9 cellular contexts compared by ENCODE assay signal in genomic region chr5:10351199-10351881, GRCh38. TPM values are rescaled to one million over a fixed set of nuclear protein-coding genes. Genes with fewer than 3 reads are reported as not detected.
A peak's percentile ranks its signal among the peaks of the same experiment; 100 is the strongest.
DNase-seq lines count a peak whose midpoint lies in the region; ATAC-seq and TF ChIP-seq lines count a peak whose summit lies in the region.
"Had no signal": no experiment of that assay in that cellular context is flagged by ENCODE, and none has a peak within 500 bp of the region (broad histone marks: within the 10 kb centered on the region; RNA-seq: fewer than 3 reads in every experiment).

No MANE protein-coding gene starts in this region.

- no peaks in the 10 kb centered on the region for H3K9me3 Mint-ChIP-seq in activated T-helper 2 cell treated with anti-CD3 and anti-CD28 coated beads, Interferon-gamma antibody, Interleukin-2, Interleukin-4, amounts not matched to agents 10 μg/mL and 5 μg/mL and 100 μg/mL, durations not matched to agents 14 hours and 24 hours and 36 hours

- H3K4me1 Mint-ChIP-seq in activated T-helper 2 cell treated with anti-CD3 and anti-CD28 coated beads, Interferon-gamma antibody, Interleukin-2, Interleukin-4, amounts not matched to agents 10 μg/mL and 5 μg/mL and 100 μg/mL, durations not matched to agents 14 hours and 24 hours and 36 hours (ENCODE audit: low read depth), result peaks cover 24% of the 10 kb centered on the region

- no peaks in the 10 kb centered on the region for H3K27me3 Mint-ChIP-seq in activated T-helper 2 cell treated with anti-CD3 and anti-CD28 coated beads, Interferon-gamma antibody, Interleukin-2, Interleukin-4, amounts not matched to agents 10 μg/mL and 5 μg/mL and 100 μg/mL, durations not matched to agents 14 hours and 24 hours and 36 hours (ENCODE audit: low read depth)

- POLR2A ChIA-PET in HEK293 (lab: Yijun Ruan, JAX), result interaction anchor here (2.6 kb wide), 1 partner anchor 101 kb away, joined by 25 read pairs; the partner anchor contains the start of genes ATPSCKMT and CCT5

- ATAC-seq in right cardiac atrium (peak; percentile 38), GM19463 (IDR thresholded peaks at IDR 0.05; ENCODE audit: unreplicated experiment) (no peak)

- H3K27ac Mint-ChIP-seq in activated T-helper 2 cell treated with anti-CD3 and anti-CD28 coated beads, Interferon-gamma antibody, Interleukin-2, Interleukin-4, amounts not matched to agents 10 μg/mL and 5 μg/mL and 100 μg/mL, durations not matched to agents 14 hours and 24 hours and 36 hours, result no peak overlapping the region

- no peak overlapping the region for H3K27ac ChIP-seq in HEK293 (ENCODE audit: extremely low read depth, low read depth, low read length)
- peak overlapping the region; percentile 34 for H3K27ac ChIP-seq in right cardiac atrium (ENCODE audit: low read length)

- DNase-seq in Ammon's horn (ENCODE audit: low spot score), result peak; percentile 36
- no peak for DNase-seq in activated T-helper 2 cell treated with anti-CD3 and anti-CD28 coated beads, Interferon-gamma antibody, Interleukin-2, Interleukin-4, amounts not matched to agents 10 μg/mL and 5 μg/mL and 100 μg/mL, durations not matched to agents 14 hours and 24 hours and 36 hours (ENCODE audit: low spot score)
- no peak for DNase-seq in right cardiac atrium
- no peak for DNase-seq in nucleus accumbens (lab: John Stamatoyannopoulos, UW)
- DNase-seq in NK-92 treated with Interleukin-12 subunit alpha and Interleukin-12 subunit beta, amount 100 ng/mL, for 24 hours (lab: John Stamatoyannopoulos, UW), result no peak
- no peak for DNase-seq in activated CD4-positive, alpha-beta T cell treated with anti-CD3 and anti-CD28 coated beads for 48 hours
- DNase-seq: NCI-H1930 had no signal

- CTCF ChIA-PET in HEK293 (lab: Yijun Ruan, JAX), result interaction anchor here (0.7 kb wide), 1 partner anchor 23 kb away, joined by 3 read pairs; no protein-coding TSS in a partner anchor

- no peaks in the 10 kb centered on the region for H3K27me3 ChIP-seq in right cardiac atrium (ENCODE audit: control insufficient read depth, insufficient read depth)

- peaks cover 12% of the 10 kb centered on the region for H3K36me3 Mint-ChIP-seq in activated T-helper 2 cell treated with anti-CD3 and anti-CD28 coated beads, Interferon-gamma antibody, Interleukin-2, Interleukin-4, amounts not matched to agents 10 μg/mL and 5 μg/mL and 100 μg/mL, durations not matched to agents 14 hours and 24 hours and 36 hours (ENCODE audit: low read depth)

- H3K4me3 Mint-ChIP-seq in activated T-helper 2 cell treated with anti-CD3 and anti-CD28 coated beads, Interferon-gamma antibody, Interleukin-2, Interleukin-4, amounts not matched to agents 10 μg/mL and 5 μg/mL and 100 μg/mL, durations not matched to agents 14 hours and 24 hours and 36 hours (ENCODE audit: low read depth), result peak overlapping the region; percentile 90

- intact Hi-C loops in activated T-helper 2 cell treated with anti-CD3 and anti-CD28 coated beads, Interferon-gamma antibody, Interleukin-2, Interleukin-4, amounts not matched to agents 10 μg/mL and 5 μg/mL and 100 μg/mL, durations not matched to agents 14 hours and 24 hours and 36 hours (cut with micrococcal nuclease), result loop anchor here (5.0 kb wide), 2 partner anchors 91 to 211 kb away; partner anchors contain the start of genes ANKRD33B and ROPN1L
- intact Hi-C loops in right cardiac atrium (cut with DNase I), result no loop called here

- TF ChIP-seq CTCF in HEK293 (tag by site-specific recombination; IDR thresholded peaks at IDR 0.05), result no peak

- H3K4me1 ChIP-seq in HEK293 (ENCODE audit: control insufficient read depth, insufficient read depth, low read length) (peaks cover 3% of the 10 kb centered on the region; the same call in 1 of the 2 replicates), right cardiac atrium (ENCODE audit: control insufficient read depth, insufficient read depth, low read length) (peaks cover 6% of the 10 kb centered on the region)

- no peaks in the 10 kb centered on the region for H3K36me3 ChIP-seq in HEK293 (ENCODE audit: control insufficient read depth in 2 of 2, insufficient read depth in 1 of 2, low read length in 2 of 2)

- no peak overlapping the region for H3K4me3 ChIP-seq in HEK293 (ENCODE audit: low read depth, low read length)
- no peak overlapping the region for H3K4me3 ChIP-seq in right cardiac atrium (ENCODE audit: low read length)

- 60% methylated on average over 5 of the region's 5 CpGs for WGBS in right cardiac atrium

- H3K9me3 ChIP-seq in HEK293 (ENCODE audit: control insufficient read depth, insufficient read depth, low read depth, low read length) (no peaks in the 10 kb centered on the region), right cardiac atrium (ENCODE audit: control insufficient read depth, low read length) (no peaks in the 10 kb centered on the region)

TF ChIP-seq in HEK293, 187 proteins besides CTCF, POLR2A, EP300 and RAD21:
- TF ChIP-seq ZIC2 (tag by site-specific recombination; IDR thresholded peaks at IDR 0.05) (peak; percentile 45), ZNF26 (tag by site-specific recombination; IDR thresholded peaks at IDR 0.05) (no peak)

RNA-seq across cellular contexts. Expression of gene MARCHF6, which starts 2.2 kb away (rescaled TPM):
- 111 and 116 TPM in 2 replicates for total RNA-seq in activated T-helper 2 cell treated with anti-CD3 and anti-CD28 coated beads, Interferon-gamma antibody, Interleukin-2, Interleukin-4, amounts not matched to agents 10 μg/mL and 5 μg/mL and 100 μg/mL, durations not matched to agents 14 hours and 24 hours and 36 hours
- total RNA-seq in right cardiac atrium, result 100 to 1,000 TPM; 168 to 186 (median 183) TPM
- polyA plus RNA-seq in right cardiac atrium, result 75.7 TPM

RNA-seq across cellular contexts. Expression of gene CMBL, which starts 43.6 kb away (rescaled TPM):
- 0.23 and 0.25 TPM in 2 replicates for total RNA-seq in activated T-helper 2 cell treated with anti-CD3 and anti-CD28 coated beads, Interferon-gamma antibody, Interleukin-2, Interleukin-4, amounts not matched to agents 10 μg/mL and 5 μg/mL and 100 μg/mL, durations not matched to agents 14 hours and 24 hours and 36 hours
- 10 to 100 TPM; 30.2 to 55.3 (median 49.5) TPM for total RNA-seq in right cardiac atrium
- 39.9 TPM for polyA plus RNA-seq in right cardiac atrium

Comparison
In these comparisons a context has a peak if more than half of its experiments do, and no peak if none do; other contexts are left out.
1. RNA of gene CMBL, which starts 43.6 kb away (total RNA-seq): 30.2 to 55.3 TPM in right cardiac atrium; 0.23 to 0.25 TPM in activated T-helper 2 cell treated with anti-CD3 and anti-CD28 coated beads, Interferon-gamma antibody, Interleukin-2, Interleukin-4, amounts not matched to agents 10 μg/mL and 5 μg/mL and 100 μg/mL, durations not matched to agents 14 hours and 24 hours and 36 hours; every median in the first group is over 10 times any median in the second.